Comparison of ENCODE assay signal across 22 cellular contexts in genomic region chr1:3353901-3354300, GRCh38.
DNase-seq lines count a peak whose midpoint lies in the region; ATAC-seq and TF ChIP-seq lines count a peak whose summit lies in the region.
"Had no signal": no experiment of that assay in that cellular context is flagged by ENCODE, and none has a peak within 500 bp of the region (broad histone marks: within the 10 kb centered on the region; RNA-seq: fewer than 3 reads in every experiment).

No MANE protein-coding gene starts in this region.

- H3K4me1 ChIP-seq in heart left ventricle: peaks cover 0 to 75% (median 42%) of the 10 kb centered on the region in 12 donors
- peaks cover 5% of the 10 kb centered on the region for H3K4me1 ChIP-seq in right cardiac atrium (ENCODE audit: control insufficient read depth, insufficient read depth, low read length)
- peaks cover 47 to 58% (median 51%) of the 10 kb centered on the region in 4 donors for H3K4me1 ChIP-seq in esophagus muscularis mucosa
- H3K4me1 ChIP-seq in tibial nerve: peaks cover 0 to 53% (median 33%) of the 10 kb centered on the region in 4 donors
- H3K4me1 ChIP-seq in suprapubic skin: peaks cover 30% of the 10 kb centered on the region
- H3K4me1 ChIP-seq: BE2C had no signal

- peak overlapping the region in 9 of 12 donors; percentile 29 to 98 (median 90) for H3K27ac ChIP-seq in heart left ventricle
- H3K27ac ChIP-seq in right cardiac atrium (ENCODE audit: low read length): no peak overlapping the region
- H3K27ac ChIP-seq in esophagus muscularis mucosa (replicated peaks in 1 of 4): peak overlapping the region; percentile 91 to 98 (median 96)
- peak overlapping the region; percentile 79 to 98 (median 89) for H3K27ac ChIP-seq in tibial nerve
- H3K27ac ChIP-seq in suprapubic skin: no peak overlapping the region
- H3K27ac ChIP-seq: RWPE1 had no signal

- H3K27me3 ChIP-seq in heart left ventricle: peaks cover 0 to 20% (median 0%) of the 10 kb centered on the region in 9 donors
- no peaks in the 10 kb centered on the region for H3K27me3 ChIP-seq in right cardiac atrium (ENCODE audit: control insufficient read depth, insufficient read depth)
- H3K27me3 ChIP-seq in esophagus muscularis mucosa: peaks cover 0 to 34% (median 0%) of the 10 kb centered on the region in 4 donors
- peaks cover 0 to 11% of the 10 kb centered on the region in 2 donors for H3K27me3 ChIP-seq in tibial nerve
- H3K27me3 ChIP-seq in suprapubic skin: peaks cover 84% of the 10 kb centered on the region
- H3K27me3 ChIP-seq: BE2C had no signal

- peak overlapping the region; percentile 33 for H3K27ac Mint-ChIP-seq in progenitor cell of endocrine pancreas
- H3K27ac Mint-ChIP-seq in T-helper 2 cell treated with Interferon-gamma antibody and Interleukin-4, amounts not matched to agents 5 μg/mL and 100 μg/mL, for 36 hours: no peak overlapping the region
- H3K27ac Mint-ChIP-seq: CD4-positive, alpha-beta T cell had no signal

- no peaks in the 10 kb centered on the region for H3K27me3 Mint-ChIP-seq in progenitor cell of endocrine pancreas
- H3K27me3 Mint-ChIP-seq in T-helper 2 cell treated with Interferon-gamma antibody and Interleukin-4, amounts not matched to agents 5 μg/mL and 100 μg/mL, for 36 hours (ENCODE audit: low read depth): no peaks in the 10 kb centered on the region

- no peak for TF ChIP-seq CTCF in heart left ventricle (IDR thresholded peaks at IDR 0.05)
- no peak for TF ChIP-seq CTCF in esophagus muscularis mucosa (IDR thresholded peaks at IDR 0.05)
- no peak for TF ChIP-seq CTCF in progenitor cell of endocrine pancreas (IDR thresholded peaks at IDR 0.05; ENCODE audit: unreplicated experiment)
- TF ChIP-seq CTCF in tibial nerve (IDR thresholded peaks at IDR 0.05): no peak
- TF ChIP-seq CTCF in suprapubic skin (IDR thresholded peaks at IDR 0.05): no peak

- intact Hi-C loops in heart left ventricle (cut with DNase I): loop anchor here in 5 of 10 donors (1.0 to 5.0 kb wide), 5 partner anchors 38 to 287 kb away; partner anchors contain the start of gene PRDM16 (in 2 of the 5)
- intact Hi-C loops in right cardiac atrium (cut with DNase I): no loop called here
- intact Hi-C loops in esophagus muscularis mucosa (cut with DNase I): loop anchor here (2.0 kb wide), 1 partner anchor 41 kb away; no protein-coding TSS in a partner anchor

- TF ChIP-seq EP300 in esophagus muscularis mucosa (IDR thresholded peaks at IDR 0.05): no peak
- no peak for TF ChIP-seq EP300 in tibial nerve (IDR thresholded peaks at IDR 0.05)
- no peak for TF ChIP-seq EP300 in suprapubic skin (IDR thresholded peaks at IDR 0.05)

- TF ChIP-seq POLR2A in heart left ventricle (IDR thresholded peaks at IDR 0.05) (no peak), esophagus muscularis mucosa (IDR thresholded peaks at IDR 0.05; ENCODE audit: low read depth) (no peak), tibial nerve (IDR thresholded peaks at IDR 0.05) (no peak), suprapubic skin (IDR thresholded peaks at IDR 0.05) (no peak)

- DNase-seq in heart left ventricle: no peak
- DNase-seq in right cardiac atrium: no peak
- DNase-seq in esophagus muscularis mucosa (ENCODE audit: extremely low spot score): no peak
- no peak for DNase-seq in progenitor cell of endocrine pancreas (ENCODE audit: low spot score, unreplicated experiment)
- no peak for DNase-seq in tibial nerve (ENCODE audit: low spot score in 2 of 2)
- DNase-seq in suprapubic skin (ENCODE audit: low spot score in 2 of 2): no peak
- DNase-seq in T-helper 2 cell treated with Interferon-gamma antibody and Interleukin-4, amounts not matched to agents 5 μg/mL and 100 μg/mL, for 36 hours (ENCODE audit: low spot score): no peak
- DNase-seq: 8988T; BE2C; Calu3; CD4-positive, alpha-beta T cell; DMS53; HCEC 1CT; KBM-7; NCI-H1417 treated with DMSO at 0.1 percent for 48 hours; NCI-H1930; NCI-H2171; NCI-H446; NCI-H748 treated with DMSO at 0.1 percent for 48 hours; PC-3 had no signal

- H3K9me3 ChIP-seq in heart left ventricle (no peaks in the 10 kb centered on the region), right cardiac atrium (ENCODE audit: control insufficient read depth, low read length) (no peaks in the 10 kb centered on the region), esophagus muscularis mucosa (no peaks in the 10 kb centered on the region), tibial nerve (no peaks in the 10 kb centered on the region), suprapubic skin (no peaks in the 10 kb centered on the region)
- H3K9me3 ChIP-seq: BE2C had no signal

- H3K4me3 ChIP-seq in heart left ventricle: no peak overlapping the region
- no peak overlapping the region for H3K4me3 ChIP-seq in right cardiac atrium (ENCODE audit: low read length)
- H3K4me3 ChIP-seq in esophagus muscularis mucosa: no peak overlapping the region
- H3K4me3 ChIP-seq in tibial nerve: no peak overlapping the region
- H3K4me3 ChIP-seq in suprapubic skin: no peak overlapping the region

- peaks cover 45% of the 10 kb centered on the region for H3K4me1 Mint-ChIP-seq in progenitor cell of endocrine pancreas (ENCODE audit: low read depth)
- no peaks in the 10 kb centered on the region for H3K4me1 Mint-ChIP-seq in T-helper 2 cell treated with Interferon-gamma antibody and Interleukin-4, amounts not matched to agents 5 μg/mL and 100 μg/mL, for 36 hours (ENCODE audit: low read depth)

- H3K36me3 ChIP-seq in heart left ventricle (no peaks in the 10 kb centered on the region), esophagus muscularis mucosa (no peaks in the 10 kb centered on the region), tibial nerve (no peaks in the 10 kb centered on the region), suprapubic skin (no peaks in the 10 kb centered on the region)
- H3K36me3 ChIP-seq: BE2C had no signal

- WGBS in heart left ventricle, 4 donors: 87 to 90% (median 89%) methylated on average over 9 of the region's 9 CpGs
- 94% methylated on average over 9 of the region's 9 CpGs for WGBS in right cardiac atrium
- 91% methylated on average over 9 of the region's 9 CpGs for WGBS in esophagus muscularis mucosa
- WGBS in tibial nerve, 2 donors: 87 to 90% methylated on average over 9 of the region's 9 CpGs
- WGBS in suprapubic skin: 85% methylated on average over 9 of the region's 9 CpGs

- no peak overlapping the region for H3K4me3 Mint-ChIP-seq in progenitor cell of endocrine pancreas (ENCODE audit: low read depth)
- no peak overlapping the region for H3K4me3 Mint-ChIP-seq in T-helper 2 cell treated with Interferon-gamma antibody and Interleukin-4, amounts not matched to agents 5 μg/mL and 100 μg/mL, for 36 hours
- H3K4me3 Mint-ChIP-seq: CD4-positive, alpha-beta T cell had no signal

- no peaks in the 10 kb centered on the region for H3K9me3 Mint-ChIP-seq in progenitor cell of endocrine pancreas (ENCODE audit: low read depth)
- H3K9me3 Mint-ChIP-seq in T-helper 2 cell treated with Interferon-gamma antibody and Interleukin-4, amounts not matched to agents 5 μg/mL and 100 μg/mL, for 36 hours: no peaks in the 10 kb centered on the region
- H3K9me3 Mint-ChIP-seq: CD4-positive, alpha-beta T cell had no signal

- H3K36me3 Mint-ChIP-seq in progenitor cell of endocrine pancreas (ENCODE audit: insufficient read depth): no peaks in the 10 kb centered on the region
- no peaks in the 10 kb centered on the region for H3K36me3 Mint-ChIP-seq in T-helper 2 cell treated with Interferon-gamma antibody and Interleukin-4, amounts not matched to agents 5 μg/mL and 100 μg/mL, for 36 hours (ENCODE audit: low read depth)

- ATAC-seq in heart left ventricle (no peak), right cardiac atrium (no peak), GM21526 (IDR thresholded peaks at IDR 0.05; ENCODE audit: low FRiP score, unreplicated experiment) (no peak)
- ATAC-seq: PC-3 had no signal

Comparison
In these comparisons a context has a peak if more than half of its experiments do, and no peak if none do; other contexts are left out.
1. H3K27ac ChIP-seq: peak in heart left ventricle (9 of 12), esophagus muscularis mucosa (4 of 4) and tibial nerve (4 of 4); none in right cardiac atrium (single experiment) and suprapubic skin (single experiment).